Comparison of ENCODE assay signal across 14 cellular contexts in the genomic region with DNA sequence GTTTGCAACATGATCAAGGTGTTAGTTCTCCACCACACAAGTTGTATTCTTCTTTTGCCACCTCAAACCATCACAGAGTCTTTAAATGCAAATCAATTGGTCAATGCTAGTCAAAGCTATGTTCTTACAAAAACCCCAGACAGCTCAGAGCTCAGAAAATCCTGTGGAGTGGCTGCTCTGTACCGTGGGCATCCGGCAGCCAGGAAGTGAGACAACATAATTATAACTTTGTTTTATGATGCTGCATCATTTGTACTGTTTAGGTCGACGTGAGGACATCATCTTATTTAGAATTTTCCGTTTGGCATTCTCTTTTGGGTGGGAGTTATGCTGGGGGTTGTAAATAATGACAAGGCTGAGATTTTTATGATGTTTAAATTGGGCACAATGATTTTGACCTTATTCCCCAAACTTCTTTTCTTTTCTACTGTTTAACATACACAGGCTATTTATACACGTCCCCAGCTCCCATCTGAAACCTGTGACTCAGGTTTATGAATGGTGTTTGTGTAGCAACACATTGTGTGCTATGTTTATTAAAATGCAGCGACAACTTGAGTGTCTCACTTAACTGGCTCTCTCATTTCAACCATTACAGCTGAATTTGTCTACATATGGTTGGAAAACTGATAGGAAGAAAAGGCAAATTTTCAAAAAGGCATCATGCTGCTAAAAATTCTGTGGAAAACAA.
DNase-seq lines count a peak whose midpoint lies in the region; ATAC-seq and TF ChIP-seq lines count a peak whose summit lies in the region.
"Had no signal": no experiment of that assay in that cellular context is flagged by ENCODE, and none has a peak within 500 bp of the region (broad histone marks: within the 10 kb centered on the region; RNA-seq: fewer than 3 reads in every experiment).

No MANE protein-coding gene starts in this region.

- H3K9me3 Mint-ChIP-seq in T-cell, result no peaks in the 10 kb centered on the region
- H3K9me3 Mint-ChIP-seq: activated naive CD4-positive, alpha-beta T cell treated with anti-CD3 and anti-CD28 coated beads, Interleukin-2, amount 50 U/mL, for 24 hours; dendritic cell treated with granulocyte-macrophage colony-stimulating factor and Interleukin-4, amounts not matched to agents 40 ng/mL and 50 ng/mL, for 4 days; memory B cell had no signal

- DNase-seq in SK-N-DZ (ENCODE audit: low spot score) (no peak), transverse colon (no peak), NCI-H187 treated with DMSO at 0.1 percent for 48 hours (lab: John Stamatoyannopoulos, UW) (no peak), T-cell (no peak)
- DNase-seq: C1 segment of cervical spinal cord, heart left ventricle had no signal

- H3K36me3 Mint-ChIP-seq in T-cell, result no peaks in the 10 kb centered on the region
- H3K36me3 Mint-ChIP-seq: activated naive CD4-positive, alpha-beta T cell treated with anti-CD3 and anti-CD28 coated beads, Interleukin-2, amount 50 U/mL, for 24 hours; memory B cell had no signal

- POLR2A ChIA-PET in T-cell (lab: Charles Lee), result no interaction called here

- TF ChIP-seq EP300 in transverse colon (IDR thresholded peaks at IDR 0.05; ENCODE audit: low read depth), result no peak

- no peak for TF ChIP-seq CTCF in transverse colon (IDR thresholded peaks at IDR 0.05)

- H3K27ac ChIP-seq in transverse colon, result no peak overlapping the region
- H3K27ac ChIP-seq: heart left ventricle, tibial nerve had no signal

- H3K27me3 Mint-ChIP-seq in T-cell, result peaks cover 4 to 6% of the 10 kb centered on the region in 2 donors

- H3K9me3 ChIP-seq in transverse colon, result no peaks in the 10 kb centered on the region
- H3K9me3 ChIP-seq: heart left ventricle, tibial nerve had no signal

- in situ Hi-C loops in transverse colon (cut with MboI; ENCODE audit: low pct_ligation_motif_present in 1 of 4, low pct_unique_long_range_greater_than_20kb in 1 of 4, low sequenced_read_pairs in 3 of 4), result no loop called here

- no peaks in the 10 kb centered on the region for H3K36me3 ChIP-seq in transverse colon
- H3K36me3 ChIP-seq: heart left ventricle, tibial nerve had no signal

- TF ChIP-seq POLR2A in GM18505 (IDR thresholded peaks at IDR 0.05; ENCODE audit: borderline replicate concordance, extremely low read depth, insufficient read depth, insufficient read length), result no peak
- no peak for TF ChIP-seq POLR2A in transverse colon (IDR thresholded peaks at IDR 0.05)

- peaks cover 0 to 8% (median 7%) of the 10 kb centered on the region in 4 donors for H3K4me1 ChIP-seq in transverse colon

- no peak overlapping the region for H3K27ac Mint-ChIP-seq in T-cell
- H3K27ac Mint-ChIP-seq: activated naive CD4-positive, alpha-beta T cell treated with anti-CD3 and anti-CD28 coated beads, Interleukin-2, amount 50 U/mL, for 24 hours; dendritic cell treated with granulocyte-macrophage colony-stimulating factor and Interleukin-4, amounts not matched to agents 40 ng/mL and 50 ng/mL, for 4 days; memory B cell had no signal

- peak; percentile 75 for ATAC-seq in GM18505 (IDR thresholded peaks at IDR 0.05; ENCODE audit: unreplicated experiment)
- ATAC-seq in GM19463 (IDR thresholded peaks at IDR 0.05; ENCODE audit: unreplicated experiment), result peak; percentile 63
- peak; percentile 78 for ATAC-seq in HG02884 (IDR thresholded peaks at IDR 0.05; ENCODE audit: unreplicated experiment)
- ATAC-seq in HG03558 (IDR thresholded peaks at IDR 0.05; ENCODE audit: extremely low read depth, unreplicated experiment), result peak; percentile 80
- ATAC-seq in T-cell (replicated peaks in 1 of 4), result no peak
- ATAC-seq: heart left ventricle had no signal

- H3K4me3 ChIP-seq in transverse colon, result no peak overlapping the region
- H3K4me3 ChIP-seq: heart left ventricle, tibial nerve had no signal

- CTCF ChIA-PET in T-cell (lab: Charles Lee), result interaction anchor here in 1 of 2 donors (0.7 kb wide), 1 partner anchor 104 kb away, joined by 3 read pairs; no protein-coding TSS in a partner anchor

- intact Hi-C loops in transverse colon (cut with DNase I; ENCODE audit: low total_unique reads), result no loop called here

- no peak overlapping the region for H3K4me3 Mint-ChIP-seq in T-cell
- H3K4me3 Mint-ChIP-seq: activated naive CD4-positive, alpha-beta T cell treated with anti-CD3 and anti-CD28 coated beads, Interleukin-2, amount 50 U/mL, for 24 hours; dendritic cell treated with granulocyte-macrophage colony-stimulating factor and Interleukin-4, amounts not matched to agents 40 ng/mL and 50 ng/mL, for 4 days; memory B cell had no signal

- H3K27me3 ChIP-seq in transverse colon, result no peaks in the 10 kb centered on the region
- H3K27me3 ChIP-seq: heart left ventricle, tibial nerve had no signal

- 39 to 43% methylated on average over 7 of the region's 7 CpGs for WGBS in transverse colon (ENCODE audit: low coverage in 1 of 2), 2 donors

- H3K4me1 Mint-ChIP-seq in T-cell, result peaks cover 4 to 10% (median 5%) of the 10 kb centered on the region in 3 donors

Comparison
In these comparisons a context has a peak if more than half of its experiments do, and no peak if none do; other contexts are left out.
1. ATAC-seq: peak in GM18505 (single experiment), GM19463 (single experiment), HG02884 (single experiment) and HG03558 (single experiment); none in T-cell (0 of 4).